Comparison of ENCODE assay signal across 10 cellular contexts in genomic region chr3:11626084-11626463, GRCh38. TPM values are rescaled to one million over a fixed set of nuclear protein-coding genes. Genes with fewer than 3 reads are reported as not detected.
DNase-seq lines count a peak whose midpoint lies in the region; ATAC-seq and TF ChIP-seq lines count a peak whose summit lies in the region.
"Had no signal": no experiment of that assay in that cellular context is flagged by ENCODE, and none has a peak within 500 bp of the region (broad histone marks: within the 10 kb centered on the region; RNA-seq: fewer than 3 reads in every experiment).

No MANE protein-coding gene starts in this region.

- DNase-seq in OCI-LY7 (ENCODE audit: low spot score), result peak; percentile 18
- DNase-seq in natural killer cell, result no peak
- DNase-seq in HuH-7 (ENCODE audit: low spot score), result no peak
- DNase-seq in GM19240 (ENCODE audit: insufficient read length, low spot score), result no peak
- no peak for DNase-seq in HEK293T (ENCODE audit: extremely low spot score)
- DNase-seq in NCI-H2107 (lab: John Stamatoyannopoulos, UW), result no peak
- DNase-seq: erythroblast had no signal

- peak overlapping the region; percentile 13 for H3K4me3 Mint-ChIP-seq in natural killer cell

- peaks cover 42% of the 10 kb centered on the region for H4K20me1 ChIP-seq in OCI-LY7 (ENCODE audit: insufficient read depth, low read length)

- ATAC-seq in GM18867 (IDR thresholded peaks at IDR 0.05; ENCODE audit: unreplicated experiment) (peak; percentile 55), HG02623 (IDR thresholded peaks at IDR 0.05; ENCODE audit: unreplicated experiment) (peak; percentile 49), natural killer cell (no peak)

- peaks cover 100% of the 10 kb centered on the region for H3K79me2 ChIP-seq in OCI-LY7 (ENCODE audit: insufficient read depth, low read depth, low read length)

- H3K27ac ChIP-seq in OCI-LY7 (ENCODE audit: low read depth, low read length, poor library complexity, severe bottlenecking), result no peak overlapping the region

- H3K9me3 ChIP-seq in OCI-LY7 (ENCODE audit: low read length), result no peaks in the 10 kb centered on the region

- BruUV-seq in OCI-LY7 (replicated peaks; lab: Mats Ljungman, UMichigan), result no TSS peak

- peaks cover 8% of the 10 kb centered on the region for H3K4me1 ChIP-seq in OCI-LY7 (ENCODE audit: insufficient read depth, low read length, poor library complexity, severe bottlenecking)

- H2AFZ ChIP-seq in OCI-LY7 (ENCODE audit: low read length), result no peak overlapping the region

- no peak overlapping the region for H3K4me3 ChIP-seq in OCI-LY7 (ENCODE audit: low read depth, low read length, poor library complexity, severe bottlenecking)
- H3K4me3 ChIP-seq: lung had no signal

- H3K4me1 Mint-ChIP-seq in natural killer cell, result peaks cover 72 to 75% of the 10 kb centered on the region in 2 donors

- no peaks in the 10 kb centered on the region for H3K9me2 ChIP-seq in OCI-LY7 (ENCODE audit: insufficient read depth, low read length)

- H3K9me3 Mint-ChIP-seq in natural killer cell, result no peaks in the 10 kb centered on the region

- intact Hi-C loops in OCI-LY7 (cut with micrococcal nuclease; ENCODE audit: unreplicated experiment) (no loop called here), natural killer cell (cut with micrococcal nuclease) (no loop called here)

- H3K36me3 ChIP-seq in OCI-LY7 (ENCODE audit: insufficient read depth, low read length), result no peaks in the 10 kb centered on the region; the same call in 1 of the 2 replicates

- H3K27ac Mint-ChIP-seq in natural killer cell, result peak overlapping the region; percentile 57 to 78

- peak overlapping the region; percentile 7; the same call in 1 of the 2 replicates for H3K4me2 ChIP-seq in OCI-LY7 (ENCODE audit: low read length)

- no peak for TF ChIP-seq CTCF in OCI-LY7 (conservative IDR thresholded peaks at IDR 0.05; ENCODE audit: low read length)
- TF ChIP-seq CTCF in natural killer cell (IDR thresholded peaks at IDR 0.05), result no peak

- no peaks in the 10 kb centered on the region for H3K27me3 Mint-ChIP-seq in natural killer cell (ENCODE audit: low read depth in 2 of 2)

- POLR2A ChIA-PET in OCI-LY7 (lab: Charles Lee), result interaction anchor here (1.2 to 1.9 kb wide), 4 partner anchors 9 to 43 kb away, joined by 3 to 10 read pairs (median 4); no protein-coding TSS in a partner anchor
- POLR2A ChIA-PET in HEK293T (lab: Yijun Ruan, JAX), result no interaction called here

- CTCF ChIA-PET in OCI-LY7 (lab: Charles Lee; ENCODE audit: unreplicated experiment) (interaction anchor here (0.5 to 0.7 kb wide), 3 partner anchors 11 to 251 kb away, joined by 3 read pairs; no protein-coding TSS in a partner anchor), HEK293T (lab: Yijun Ruan, JAX) (no interaction called here)

- no peaks in the 10 kb centered on the region for H3K36me3 Mint-ChIP-seq in natural killer cell

TF ChIP-seq in HEK293T, 16 proteins besides CTCF, POLR2A, EP300 and RAD21:
- TF ChIP-seq TARDBP (IDR thresholded peaks at IDR 0.05) (no peak), BHLHE40 (IDR thresholded peaks at IDR 0.05; ENCODE audit: borderline replicate concordance) (no peak), FOXK2 (IDR thresholded peaks at IDR 0.05) (no peak)

RNA-seq across cellular contexts. Expression of gene VGLL4, which starts 17.6 kb away (rescaled TPM):
- 27.9 and 36.1 TPM in 2 replicates for total RNA-seq in OCI-LY7 (2014; rRNA removed; shearing (Covaris generic))
- total RNA-seq in OCI-LY7 (2022) (55.9 and 74.5 TPM in 2 replicates), natural killer cell (10 to 100 TPM; 29.5 to 42.8 (median 34.6) TPM)

Comparison
In these comparisons a context has a peak if more than half of its experiments do, and no peak if none do; other contexts are left out.
1. ATAC-seq: peak in GM18867 (single experiment) and HG02623 (single experiment); none in natural killer cell (0 of 3).